8 cellular contexts compared by ENCODE assay signal in the genomic region with DNA sequence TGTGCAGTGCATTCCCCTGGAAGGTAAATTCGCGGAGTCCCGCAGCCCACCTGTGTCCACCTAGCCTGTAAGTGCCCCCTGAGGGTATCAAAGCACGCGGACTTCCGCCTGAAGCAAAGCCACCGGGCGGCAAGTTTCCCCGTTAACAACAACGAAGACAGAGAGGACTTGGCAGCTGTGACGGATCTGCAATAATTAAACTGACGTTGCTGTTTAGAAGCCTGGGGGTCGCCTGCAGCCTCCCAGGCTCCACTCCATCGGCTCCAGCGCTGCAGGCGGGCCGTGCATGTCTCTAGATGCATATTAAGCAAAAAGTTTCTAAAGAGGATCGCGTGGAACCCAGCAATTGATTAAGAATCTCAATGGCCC. TPM values are rescaled to one million over a fixed set of nuclear protein-coding genes. Genes with fewer than 3 reads are reported as not detected.
DNase-seq lines count a peak whose midpoint lies in the region; ATAC-seq and TF ChIP-seq lines count a peak whose summit lies in the region.

No MANE protein-coding gene starts in this region.

- no peak for TF ChIP-seq CTCF in PC-3 (conservative IDR thresholded peaks at IDR 0.05; ENCODE audit: low read depth, low read length)
- no peak for TF ChIP-seq CTCF in coronary artery (IDR thresholded peaks at IDR 0.05)
- TF ChIP-seq CTCF in uterus (IDR thresholded peaks at IDR 0.05): no peak

- H3K9me3 ChIP-seq in PC-3 (ENCODE audit: low read length) (no peaks in the 10 kb centered on the region), mononuclear cell (ENCODE audit: low read depth, low read length) (no peaks in the 10 kb centered on the region), uterus (no peaks in the 10 kb centered on the region)

- no peak for TF ChIP-seq POLR2A in uterus (IDR thresholded peaks at IDR 0.05)

- H3K27ac ChIP-seq in PC-3 (ENCODE audit: low read length) (peak overlapping the region; percentile 27), coronary artery (peak overlapping the region in 1 of 2 donors; percentile 73), uterus (peak overlapping the region; percentile 66 to 82)

- no peaks in the 10 kb centered on the region for H3K27me3 ChIP-seq in PC-3 (ENCODE audit: low read length)
- H3K27me3 ChIP-seq in mononuclear cell (ENCODE audit: insufficient read depth, low read length): no peaks in the 10 kb centered on the region
- no peaks in the 10 kb centered on the region for H3K27me3 ChIP-seq in uterus

- BruUV-seq in PC-3 (replicated peaks; lab: Mats Ljungman, UMichigan): TSS peak; percentile 74

- H2AFZ ChIP-seq in PC-3 (ENCODE audit: low read length): peak overlapping the region; percentile 85

- H3K9me2 ChIP-seq in PC-3 (replicated peaks; ENCODE audit: low read length): no peaks in the 10 kb centered on the region

- POLR2A ChIA-PET in PC-3 (lab: Charles Lee; ENCODE audit: unreplicated experiment): no interaction called here

- H4K20me1 ChIP-seq in PC-3 (ENCODE audit: low read length): no peaks in the 10 kb centered on the region

- ATAC-seq in HG02798 (IDR thresholded peaks at IDR 0.05; ENCODE audit: poor library complexity, unreplicated experiment) (peak; percentile 28), PC-3 (peak; percentile 7)

- peak; percentile 8 for DNase-seq in stimulated activated CD4-positive, alpha-beta T cell treated with anti-CD3 and anti-CD28 coated beads, Interleukin-12 subunit alpha, Interleukin-12 subunit beta, amount 100 ng/mL, for 4 hours
- DNase-seq in stimulated activated CD4-positive, alpha-beta T cell treated with anti-CD3 and anti-CD28 coated beads, Interleukin-4, amount 100 ng/mL, for 4 hours: no peak
- DNase-seq in PC-3 (no peak), coronary artery (ENCODE audit: low spot score) (no peak), uterus (peak; percentile 36 to 49), SIG-M5 treated with dmso at 0.1 percent for 504 hours (lab: John Stamatoyannopoulos, UW; ENCODE audit: unreplicated experiment) (no peak)

- CTCF ChIA-PET in PC-3 (lab: Charles Lee): no interaction called here

- peak overlapping the region; percentile 82 for H3K4me2 ChIP-seq in PC-3 (ENCODE audit: low read length)

- no peaks in the 10 kb centered on the region for H3F3A ChIP-seq in PC-3 (ENCODE audit: low read length, unreplicated experiment)

- H3K4me3 ChIP-seq in PC-3 (ENCODE audit: low read length) (peak overlapping the region; percentile 63), coronary artery (peak overlapping the region; percentile 72), mononuclear cell (ENCODE audit: low read length) (peak overlapping the region; percentile 57), uterus (peak overlapping the region; percentile 36 to 51)

- H3K36me3 ChIP-seq in PC-3 (ENCODE audit: low read depth, low read length) (no peaks in the 10 kb centered on the region), uterus (no peaks in the 10 kb centered on the region)

- H3K4me1 ChIP-seq in PC-3 (ENCODE audit: insufficient read depth, low read length) (peaks cover 43% of the 10 kb centered on the region), mononuclear cell (ENCODE audit: insufficient read depth, low read length) (peaks cover 31% of the 10 kb centered on the region), uterus (no peaks in the 10 kb centered on the region)

- intact Hi-C loops in PC-3 (cut with micrococcal nuclease): no loop called here
- intact Hi-C loops in uterus (cut with DNase I; ENCODE audit: low total_unique reads): no loop called here

- H3K9ac ChIP-seq in PC-3 (ENCODE audit: low read length): peak overlapping the region; percentile 68

- H3K79me2 ChIP-seq in PC-3 (ENCODE audit: low read length): no peaks in the 10 kb centered on the region

RNA-seq across cellular contexts. Expression of gene KANK1, which starts 34.8 kb away (rescaled TPM):
- total RNA-seq in PC-3 (2014; rRNA removed) (14.0 and 18.3 TPM in 2 replicates), mononuclear cell (16.4 TPM), uterus (10 to 100 TPM; 39.1 to 73.8 (median 50.6) TPM)

Comparison
In these comparisons a context has a peak if more than half of its experiments do, and no peak if none do; other contexts are left out.
1. DNase-seq: peak in stimulated activated CD4-positive, alpha-beta T cell treated with anti-CD3 and anti-CD28 coated beads, Interleukin-12 subunit alpha, Interleukin-12 subunit beta, amount 100 ng/mL, for 4 hours (single experiment) and uterus (2 of 2); none in stimulated activated CD4-positive, alpha-beta T cell treated with anti-CD3 and anti-CD28 coated beads, Interleukin-4, amount 100 ng/mL, for 4 hours (0 of 2), PC-3 (single experiment), coronary artery (single experiment) and SIG-M5 treated with dmso at 0.1 percent for 504 hours (single experiment).
2. Peak in every context shown above with its lines, with median percentiles within 50 percentile points of each other: H3K4me3 ChIP-seq.